Comparison of ENCODE assay signal across 1 cellular context in genomic region chr12:6635856-6636521, GRCh38.
TF ChIP-seq lines count a peak whose summit lies in the region.

Gene LPAR5 (minus strand): TSS chr12:6635959. CDS start chr12:6621248, 14,711 bp downstream.

TF ChIP-seq in K562, 482 proteins besides CTCF, POLR2A, EP300 and RAD21 (continued from another document and continues in another):
- TF ChIP-seq, protein P1, sequence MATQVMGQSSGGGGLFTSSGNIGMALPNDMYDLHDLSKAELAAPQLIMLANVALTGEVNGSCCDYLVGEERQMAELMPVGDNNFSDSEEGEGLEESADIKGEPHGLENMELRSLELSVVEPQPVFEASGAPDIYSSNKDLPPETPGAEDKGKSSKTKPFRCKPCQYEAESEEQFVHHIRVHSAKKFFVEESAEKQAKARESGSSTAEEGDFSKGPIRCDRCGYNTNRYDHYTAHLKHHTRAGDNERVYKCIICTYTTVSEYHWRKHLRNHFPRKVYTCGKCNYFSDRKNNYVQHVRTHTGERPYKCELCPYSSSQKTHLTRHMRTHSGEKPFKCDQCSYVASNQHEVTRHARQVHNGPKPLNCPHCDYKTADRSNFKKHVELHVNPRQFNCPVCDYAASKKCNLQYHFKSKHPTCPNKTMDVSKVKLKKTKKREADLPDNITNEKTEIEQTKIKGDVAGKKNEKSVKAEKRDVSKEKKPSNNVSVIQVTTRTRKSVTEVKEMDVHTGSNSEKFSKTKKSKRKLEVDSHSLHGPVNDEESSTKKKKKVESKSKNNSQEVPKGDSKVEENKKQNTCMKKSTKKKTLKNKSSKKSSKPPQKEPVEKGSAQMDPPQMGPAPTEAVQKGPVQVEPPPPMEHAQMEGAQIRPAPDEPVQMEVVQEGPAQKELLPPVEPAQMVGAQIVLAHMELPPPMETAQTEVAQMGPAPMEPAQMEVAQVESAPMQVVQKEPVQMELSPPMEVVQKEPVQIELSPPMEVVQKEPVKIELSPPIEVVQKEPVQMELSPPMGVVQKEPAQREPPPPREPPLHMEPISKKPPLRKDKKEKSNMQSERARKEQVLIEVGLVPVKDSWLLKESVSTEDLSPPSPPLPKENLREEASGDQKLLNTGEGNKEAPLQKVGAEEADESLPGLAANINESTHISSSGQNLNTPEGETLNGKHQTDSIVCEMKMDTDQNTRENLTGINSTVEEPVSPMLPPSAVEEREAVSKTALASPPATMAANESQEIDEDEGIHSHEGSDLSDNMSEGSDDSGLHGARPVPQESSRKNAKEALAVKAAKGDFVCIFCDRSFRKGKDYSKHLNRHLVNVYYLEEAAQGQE (CRISPR knock-in tag; IDR thresholded peaks at IDR 0.05; ENCODE audit: low read depth) = no peak
- TF ChIP-seq ZNF57 (CRISPR knock-in tag; IDR thresholded peaks at IDR 0.05) = no peak
- no peak for TF ChIP-seq ZNF766 (CRISPR knock-in tag; conservative IDR thresholded peaks at IDR 0.05)
- peak; percentile 73 for TF ChIP-seq CHD1 (IDR thresholded peaks at IDR 0.05; ENCODE audit: low read length)
- TF ChIP-seq BRD9 (IDR thresholded peaks at IDR 0.05; ENCODE audit: low read depth, partially characterized antibody) = no peak
- TF ChIP-seq BRF2 (IDR thresholded peaks at IDR 0.05; ENCODE audit: borderline replicate concordance, insufficient read depth, insufficient read length) = no peak
- TF ChIP-seq, protein P2, sequence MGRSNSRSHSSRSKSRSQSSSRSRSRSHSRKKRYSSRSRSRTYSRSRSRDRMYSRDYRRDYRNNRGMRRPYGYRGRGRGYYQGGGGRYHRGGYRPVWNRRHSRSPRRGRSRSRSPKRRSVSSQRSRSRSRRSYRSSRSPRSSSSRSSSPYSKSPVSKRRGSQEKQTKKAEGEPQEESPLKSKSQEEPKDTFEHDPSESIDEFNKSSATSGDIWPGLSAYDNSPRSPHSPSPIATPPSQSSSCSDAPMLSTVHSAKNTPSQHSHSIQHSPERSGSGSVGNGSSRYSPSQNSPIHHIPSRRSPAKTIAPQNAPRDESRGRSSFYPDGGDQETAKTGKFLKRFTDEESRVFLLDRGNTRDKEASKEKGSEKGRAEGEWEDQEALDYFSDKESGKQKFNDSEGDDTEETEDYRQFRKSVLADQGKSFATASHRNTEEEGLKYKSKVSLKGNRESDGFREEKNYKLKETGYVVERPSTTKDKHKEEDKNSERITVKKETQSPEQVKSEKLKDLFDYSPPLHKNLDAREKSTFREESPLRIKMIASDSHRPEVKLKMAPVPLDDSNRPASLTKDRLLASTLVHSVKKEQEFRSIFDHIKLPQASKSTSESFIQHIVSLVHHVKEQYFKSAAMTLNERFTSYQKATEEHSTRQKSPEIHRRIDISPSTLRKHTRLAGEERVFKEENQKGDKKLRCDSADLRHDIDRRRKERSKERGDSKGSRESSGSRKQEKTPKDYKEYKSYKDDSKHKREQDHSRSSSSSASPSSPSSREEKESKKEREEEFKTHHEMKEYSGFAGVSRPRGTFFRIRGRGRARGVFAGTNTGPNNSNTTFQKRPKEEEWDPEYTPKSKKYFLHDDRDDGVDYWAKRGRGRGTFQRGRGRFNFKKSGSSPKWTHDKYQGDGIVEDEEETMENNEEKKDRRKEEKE (IDR thresholded peaks at IDR 0.05; ENCODE audit: borderline replicate concordance in 1 of 2, control insufficient read depth in 1 of 2, low read depth in 2 of 2, low read length in 1 of 2) = no peak
- no peak for TF ChIP-seq IRF2 (CRISPR knock-in tag; IDR thresholded peaks at IDR 0.05)
- no peak for TF ChIP-seq FOXK1 (CRISPR knock-in tag; IDR thresholded peaks at IDR 0.05; ENCODE audit: borderline replicate concordance)
- TF ChIP-seq BCOR (IDR thresholded peaks at IDR 0.05) = peak; percentile 22; the same call in 1 of the 2 replicates
- no peak for TF ChIP-seq PPARD (CRISPR knock-in tag; IDR thresholded peaks at IDR 0.05)
- TF ChIP-seq FOXJ2 (tag; IDR thresholded peaks at IDR 0.05) = no peak
- no peak for TF ChIP-seq SMAD1 (IDR thresholded peaks at IDR 0.05; ENCODE audit: low read depth, low read length, partially characterized antibody)
- TF ChIP-seq KLF10 (CRISPR knock-in tag; IDR thresholded peaks at IDR 0.05) = no peak
- no peak for TF ChIP-seq CBX1 (IDR thresholded peaks at IDR 0.05; ENCODE audit: low read depth)
- no peak for TF ChIP-seq ZNF347 (CRISPR knock-in tag; IDR thresholded peaks at IDR 0.05; ENCODE audit: low read depth)
- no peak for TF ChIP-seq TEAD1 (CRISPR knock-in tag; IDR thresholded peaks at IDR 0.05)
- peak; percentile 77 for TF ChIP-seq POLR2G (IDR thresholded peaks at IDR 0.05; ENCODE audit: low read depth, low read length)
- TF ChIP-seq PCBP1 (IDR thresholded peaks at IDR 0.05; ENCODE audit: low read depth, low read length, poor library complexity, severe bottlenecking) = no peak
- peak; percentile 91 for TF ChIP-seq KLF16 (IDR thresholded peaks at IDR 0.05)
- no peak for TF ChIP-seq CCNT2 (IDR thresholded peaks at IDR 0.05; ENCODE audit: borderline replicate concordance, extremely low read depth, insufficient read length, low read depth, low read length)
- TF ChIP-seq SMARCA4 (IDR thresholded peaks at IDR 0.05) = no peak
- TF ChIP-seq MTF1 (CRISPR knock-in tag; IDR thresholded peaks at IDR 0.05; ENCODE audit: borderline replicate concordance) = no peak
- no peak for TF ChIP-seq NR2C1 (IDR thresholded peaks at IDR 0.05)
- TF ChIP-seq NR2C1 (tag; IDR thresholded peaks at IDR 0.05) = no peak
- TF ChIP-seq ZNF436 (CRISPR knock-in tag; IDR thresholded peaks at IDR 0.05) = no peak
- TF ChIP-seq ZNF143 (CRISPR knock-in tag; IDR thresholded peaks at IDR 0.05) = no peak
- no peak for TF ChIP-seq HNRNPL (IDR thresholded peaks at IDR 0.05; ENCODE audit: low read depth, low read length)
- no peak for TF ChIP-seq ESRRB (CRISPR knock-in tag; IDR thresholded peaks at IDR 0.05; ENCODE audit: borderline replicate concordance)
- TF ChIP-seq ZNF212 (CRISPR knock-in tag; IDR thresholded peaks at IDR 0.05) = no peak
- TF ChIP-seq, protein P3, sequence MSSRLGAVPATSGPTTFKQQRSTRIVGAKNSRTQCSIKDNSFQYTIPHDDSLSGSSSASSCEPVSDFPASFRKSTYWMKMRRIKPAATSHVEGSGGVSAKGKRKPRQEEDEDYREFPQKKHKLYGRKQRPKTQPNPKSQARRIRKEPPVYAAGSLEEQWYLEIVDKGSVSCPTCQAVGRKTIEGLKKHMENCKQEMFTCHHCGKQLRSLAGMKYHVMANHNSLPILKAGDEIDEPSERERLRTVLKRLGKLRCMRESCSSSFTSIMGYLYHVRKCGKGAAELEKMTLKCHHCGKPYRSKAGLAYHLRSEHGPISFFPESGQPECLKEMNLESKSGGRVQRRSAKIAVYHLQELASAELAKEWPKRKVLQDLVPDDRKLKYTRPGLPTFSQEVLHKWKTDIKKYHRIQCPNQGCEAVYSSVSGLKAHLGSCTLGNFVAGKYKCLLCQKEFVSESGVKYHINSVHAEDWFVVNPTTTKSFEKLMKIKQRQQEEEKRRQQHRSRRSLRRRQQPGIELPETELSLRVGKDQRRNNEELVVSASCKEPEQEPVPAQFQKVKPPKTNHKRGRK (tag; IDR thresholded peaks at IDR 0.05) = no peak
- TF ChIP-seq, protein P4, sequence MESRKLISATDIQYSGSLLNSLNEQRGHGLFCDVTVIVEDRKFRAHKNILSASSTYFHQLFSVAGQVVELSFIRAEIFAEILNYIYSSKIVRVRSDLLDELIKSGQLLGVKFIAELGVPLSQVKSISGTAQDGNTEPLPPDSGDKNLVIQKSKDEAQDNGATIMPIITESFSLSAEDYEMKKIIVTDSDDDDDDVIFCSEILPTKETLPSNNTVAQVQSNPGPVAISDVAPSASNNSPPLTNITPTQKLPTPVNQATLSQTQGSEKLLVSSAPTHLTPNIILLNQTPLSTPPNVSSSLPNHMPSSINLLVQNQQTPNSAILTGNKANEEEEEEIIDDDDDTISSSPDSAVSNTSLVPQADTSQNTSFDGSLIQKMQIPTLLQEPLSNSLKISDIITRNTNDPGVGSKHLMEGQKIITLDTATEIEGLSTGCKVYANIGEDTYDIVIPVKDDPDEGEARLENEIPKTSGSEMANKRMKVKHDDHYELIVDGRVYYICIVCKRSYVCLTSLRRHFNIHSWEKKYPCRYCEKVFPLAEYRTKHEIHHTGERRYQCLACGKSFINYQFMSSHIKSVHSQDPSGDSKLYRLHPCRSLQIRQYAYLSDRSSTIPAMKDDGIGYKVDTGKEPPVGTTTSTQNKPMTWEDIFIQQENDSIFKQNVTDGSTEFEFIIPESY (CRISPR knock-in tag; IDR thresholded peaks at IDR 0.05) = no peak
- no peak for TF ChIP-seq U2AF1 (optimal IDR thresholded peaks at IDR 0.05; ENCODE audit: low read depth, low read length)
- TF ChIP-seq HNRNPH1 (optimal IDR thresholded peaks at IDR 0.05; ENCODE audit: low read depth, low read length) = no peak
- no peak for TF ChIP-seq ZNF12 (CRISPR knock-in tag; IDR thresholded peaks at IDR 0.05)
- no peak for TF ChIP-seq TAF9B (IDR thresholded peaks at IDR 0.05; ENCODE audit: partially characterized antibody)
- TF ChIP-seq, protein P5, sequence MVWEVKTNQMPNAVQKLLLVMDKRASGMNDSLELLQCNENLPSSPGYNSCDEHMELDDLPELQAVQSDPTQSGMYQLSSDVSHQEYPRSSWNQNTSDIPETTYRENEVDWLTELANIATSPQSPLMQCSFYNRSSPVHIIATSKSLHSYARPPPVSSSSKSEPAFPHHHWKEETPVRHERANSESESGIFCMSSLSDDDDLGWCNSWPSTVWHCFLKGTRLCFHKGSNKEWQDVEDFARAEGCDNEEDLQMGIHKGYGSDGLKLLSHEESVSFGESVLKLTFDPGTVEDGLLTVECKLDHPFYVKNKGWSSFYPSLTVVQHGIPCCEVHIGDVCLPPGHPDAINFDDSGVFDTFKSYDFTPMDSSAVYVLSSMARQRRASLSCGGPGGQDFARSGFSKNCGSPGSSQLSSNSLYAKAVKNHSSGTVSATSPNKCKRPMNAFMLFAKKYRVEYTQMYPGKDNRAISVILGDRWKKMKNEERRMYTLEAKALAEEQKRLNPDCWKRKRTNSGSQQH (CRISPR knock-in tag; IDR thresholded peaks at IDR 0.05) = no peak
- TF ChIP-seq ZNF76 (CRISPR knock-in tag; IDR thresholded peaks at IDR 0.05; ENCODE audit: borderline replicate concordance) = no peak
- TF ChIP-seq HMG20B (CRISPR knock-in tag; IDR thresholded peaks at IDR 0.05) = no peak
- TF ChIP-seq POLR2H (tag; IDR thresholded peaks at IDR 0.05; ENCODE audit: low read depth) = no peak
- no peak for TF ChIP-seq ZC3H8 (IDR thresholded peaks at IDR 0.05)
- no peak for TF ChIP-seq ZNF717 (CRISPR knock-in tag; IDR thresholded peaks at IDR 0.05)
- TF ChIP-seq, protein P6, sequence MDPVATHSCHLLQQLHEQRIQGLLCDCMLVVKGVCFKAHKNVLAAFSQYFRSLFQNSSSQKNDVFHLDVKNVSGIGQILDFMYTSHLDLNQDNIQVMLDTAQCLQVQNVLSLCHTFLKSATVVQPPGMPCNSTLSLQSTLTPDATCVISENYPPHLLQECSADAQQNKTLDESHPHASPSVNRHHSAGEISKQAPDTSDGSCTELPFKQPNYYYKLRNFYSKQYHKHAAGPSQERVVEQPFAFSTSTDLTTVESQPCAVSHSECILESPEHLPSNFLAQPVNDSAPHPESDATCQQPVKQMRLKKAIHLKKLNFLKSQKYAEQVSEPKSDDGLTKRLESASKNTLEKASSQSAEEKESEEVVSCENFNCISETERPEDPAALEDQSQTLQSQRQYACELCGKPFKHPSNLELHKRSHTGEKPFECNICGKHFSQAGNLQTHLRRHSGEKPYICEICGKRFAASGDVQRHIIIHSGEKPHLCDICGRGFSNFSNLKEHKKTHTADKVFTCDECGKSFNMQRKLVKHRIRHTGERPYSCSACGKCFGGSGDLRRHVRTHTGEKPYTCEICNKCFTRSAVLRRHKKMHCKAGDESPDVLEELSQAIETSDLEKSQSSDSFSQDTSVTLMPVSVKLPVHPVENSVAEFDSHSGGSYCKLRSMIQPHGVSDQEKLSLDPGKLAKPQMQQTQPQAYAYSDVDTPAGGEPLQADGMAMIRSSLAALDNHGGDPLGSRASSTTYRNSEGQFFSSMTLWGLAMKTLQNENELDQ (CRISPR knock-in tag; IDR thresholded peaks at IDR 0.05; ENCODE audit: borderline replicate concordance) = no peak
- peak; percentile 97 for TF ChIP-seq KAT7 (CRISPR knock-in tag; IDR thresholded peaks at IDR 0.05; ENCODE audit: borderline replicate concordance)
- TF ChIP-seq SRSF9 (IDR thresholded peaks at IDR 0.05; ENCODE audit: borderline replicate concordance, low read depth, low read length) = no peak
- no peak for TF ChIP-seq ATF6 (CRISPR knock-in tag; IDR thresholded peaks at IDR 0.05)
- TF ChIP-seq, protein P7, sequence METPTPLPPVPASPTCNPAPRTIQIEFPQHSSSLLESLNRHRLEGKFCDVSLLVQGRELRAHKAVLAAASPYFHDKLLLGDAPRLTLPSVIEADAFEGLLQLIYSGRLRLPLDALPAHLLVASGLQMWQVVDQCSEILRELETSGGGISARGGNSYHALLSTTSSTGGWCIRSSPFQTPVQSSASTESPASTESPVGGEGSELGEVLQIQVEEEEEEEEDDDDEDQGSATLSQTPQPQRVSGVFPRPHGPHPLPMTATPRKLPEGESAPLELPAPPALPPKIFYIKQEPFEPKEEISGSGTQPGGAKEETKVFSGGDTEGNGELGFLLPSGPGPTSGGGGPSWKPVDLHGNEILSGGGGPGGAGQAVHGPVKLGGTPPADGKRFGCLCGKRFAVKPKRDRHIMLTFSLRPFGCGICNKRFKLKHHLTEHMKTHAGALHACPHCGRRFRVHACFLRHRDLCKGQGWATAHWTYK (CRISPR knock-in tag; IDR thresholded peaks at IDR 0.05) = no peak
- TF ChIP-seq KDM2B (CRISPR knock-in tag; IDR thresholded peaks at IDR 0.05) = no peak
